Comparison of ENCODE assay signal across 17 cellular contexts in the genomic region with DNA sequence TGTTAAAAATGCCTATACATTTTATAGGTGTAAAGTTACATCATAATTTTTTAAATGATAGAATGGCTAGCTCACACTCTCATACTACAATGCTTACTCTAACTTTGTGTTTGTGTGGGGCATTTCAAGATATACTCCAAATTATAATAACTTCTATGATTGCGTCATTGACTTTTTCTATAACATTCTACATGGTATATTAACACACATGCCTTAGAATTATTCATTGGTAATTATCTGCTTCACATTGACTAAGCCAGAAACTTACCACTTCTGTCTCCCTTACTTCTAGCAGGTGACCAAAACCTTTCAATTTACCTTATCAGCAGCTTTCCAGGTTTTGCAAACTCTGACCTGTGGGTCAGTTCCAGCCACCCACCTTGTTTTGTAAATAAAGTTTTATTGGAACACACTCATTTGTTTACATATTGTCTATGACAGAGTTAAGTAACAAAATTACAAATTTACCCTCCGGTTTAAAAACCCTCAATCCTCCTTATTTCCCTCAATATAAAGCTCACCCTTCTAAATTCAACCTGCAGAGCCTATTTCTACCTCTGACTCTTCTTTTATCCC. TPM values are rescaled to one million over a fixed set of nuclear protein-coding genes. Genes with fewer than 3 reads are reported as not detected.
DNase-seq lines count a peak whose midpoint lies in the region; ATAC-seq, FAIRE-seq and TF ChIP-seq lines count a peak whose summit lies in the region.
"Had no signal": no experiment of that assay in that cellular context is flagged by ENCODE, and none has a peak within 500 bp of the region (broad histone marks: within the 10 kb centered on the region; RNA-seq: fewer than 3 reads in every experiment).

No MANE protein-coding gene starts in this region.

- DNase-seq in A549 (ENCODE audit: low read depth in 1 of 2, low spot score in 1 of 2): no peak
- no peak for DNase-seq in IMR-90
- DNase-seq in brain microvascular endothelial cell: no peak
- DNase-seq in keratinocyte (ENCODE audit: low read depth, low spot score): no peak
- no peak for DNase-seq in NK-92 treated with Interleukin-12 subunit alpha and Interleukin-12 subunit beta, amount 100 ng/mL, for 24 hours (lab: John Stamatoyannopoulos, UW)
- DNase-seq in GM13977 (ENCODE audit: low spot score): no peak
- DNase-seq in amygdala (lab: John Stamatoyannopoulos, UW): no peak
- DNase-seq: ACHN, NCI-H1048, NCI-H1436 treated with DMSO at 0.1 percent for 48 hours, NCI-H2081, NCI-H774 had no signal

- dilution Hi-C loops in IMR-90 (cut with HindIII; ENCODE audit: low sequenced_read_pairs, unreplicated experiment) (no loop called here), keratinocyte (cut with MboI; ENCODE audit: extremely low pct_ligation_motif_present, low sequenced_read_pairs) (no loop called here)

- no peak overlapping the region for H3K23ac ChIP-seq in IMR-90 (ENCODE audit: low read depth, low read length)

- no peak overlapping the region for H2BK15ac ChIP-seq in IMR-90 (ENCODE audit: low read depth, low read length)

- no peak overlapping the region for H2AK5ac ChIP-seq in IMR-90 (ENCODE audit: low read depth, low read length)

- no peak overlapping the region; a peak in 1 of 4 replicates for H4K8ac ChIP-seq in IMR-90 (ENCODE audit: low read depth in 2 of 2, low read length in 2 of 2)

- H3K27me3 ChIP-seq in IMR-90 (ENCODE audit: control insufficient read depth, insufficient read depth, low read length) (no peaks in the 10 kb centered on the region), brain microvascular endothelial cell (replicated peaks) (no peaks in the 10 kb centered on the region), keratinocyte (ENCODE audit: control insufficient read depth, extremely low read depth, insufficient read depth, low read length) (no peaks in the 10 kb centered on the region)

- no peak overlapping the region for H3K56ac ChIP-seq in IMR-90 (ENCODE audit: extremely low read depth, insufficient read depth, low read length)

- BruUV-seq in IMR-90 (replicated peaks; lab: Mats Ljungman, UMichigan): no TSS peak

- H3K9ac ChIP-seq in IMR-90 (ENCODE audit: low read depth, low read length): no peak overlapping the region
- peak overlapping the region; percentile 35 for H3K9ac ChIP-seq in keratinocyte (ENCODE audit: control insufficient read depth, extremely low read depth, insufficient read depth, low read length)

- H3K4me1 ChIP-seq in A549 (peaks cover 45% of the 10 kb centered on the region), IMR-90 (ENCODE audit: control insufficient read depth, insufficient read depth, low read length) (peaks cover 4% of the 10 kb centered on the region), keratinocyte (ENCODE audit: control insufficient read depth, extremely low read depth, insufficient read depth, low read length) (peaks cover 18% of the 10 kb centered on the region)

- TF ChIP-seq POLR2A in A549 (IDR thresholded peaks at IDR 0.05; ENCODE audit: low read length) (no peak), IMR-90 (IDR thresholded peaks at IDR 0.05; ENCODE audit: low read depth, low read length) (no peak)

- TF ChIP-seq EP300 in A549 (IDR thresholded peaks at IDR 0.05): no peak

- in situ Hi-C loops in IMR-90 (cut with MboI; ENCODE audit: low sequenced_read_pairs): no loop called here
- in situ Hi-C loops in brain microvascular endothelial cell (cut with HindIII; ENCODE audit: low pct_ligation_motif_present, low sequenced_read_pairs): no loop called here
- in situ Hi-C loops in GM13977 (cut with MboI; ENCODE audit: low pct_unique_long_range_greater_than_20kb, low sequenced_read_pairs, unreplicated experiment): no loop called here

- 62% methylated on average over 2 of the region's 2 CpGs for WGBS in A549 (ENCODE audit: missing lambda C conversion rate)
- no CpG with 5 or more reads among the region's 2 CpGs for WGBS in IMR-90 (ENCODE audit: extremely low coverage in 2 of 2, insufficient read length in 1 of 2), 2 experiments

- H3K79me1 ChIP-seq in IMR-90 (ENCODE audit: low read depth in 1 of 2, low read length in 2 of 2): no peaks in the 10 kb centered on the region

- H3K4me3 ChIP-seq in A549: no peak overlapping the region
- no peak overlapping the region for H3K4me3 ChIP-seq in IMR-90 (ENCODE audit: insufficient read depth, low read depth, low read length)
- no peak overlapping the region for H3K4me3 ChIP-seq in brain microvascular endothelial cell (ENCODE audit: low read depth, low read length)
- peak overlapping the region in 1 of 3 experiments; percentile 1 for H3K4me3 ChIP-seq in keratinocyte (ENCODE audit: control insufficient read depth in 2 of 3, extremely low read depth in 1 of 3, insufficient read depth in 2 of 3, low read depth in 1 of 3, low read length in 3 of 3)

- TF ChIP-seq CTCF in A549 (IDR thresholded peaks at IDR 0.05): no peak
- TF ChIP-seq CTCF in IMR-90 (conservative IDR thresholded peaks at IDR 0.05; ENCODE audit: low read depth, low read length): no peak
- TF ChIP-seq CTCF in brain microvascular endothelial cell (IDR thresholded peaks at IDR 0.05; ENCODE audit: low read depth, low read length, missing control alignments): no peak
- TF ChIP-seq CTCF in keratinocyte (optimal IDR thresholded peaks at IDR 0.05 in 1 of 3, IDR thresholded peaks at IDR 0.05 in 1 of 3, conservative IDR thresholded peaks at IDR 0.05 in 1 of 3; ENCODE audit: extremely low read depth in 1 of 3, insufficient read depth in 2 of 3, low read length in 3 of 3): no peak
- no peak for TF ChIP-seq CTCF in GM13977 (IDR thresholded peaks at IDR 0.05; ENCODE audit: extremely low read depth, insufficient read depth, missing control alignments)

- no peak overlapping the region for H2AFZ ChIP-seq in IMR-90 (replicated peaks; ENCODE audit: low read length, poor library complexity)
- peak overlapping the region; percentile 15 for H2AFZ ChIP-seq in keratinocyte (ENCODE audit: control insufficient read depth, low read length)

- H3K27ac ChIP-seq in A549: peak overlapping the region; percentile 29 to 35; a peak in 2 of 6 replicates
- H3K27ac ChIP-seq in IMR-90 (ENCODE audit: insufficient read depth, low read length): no peak overlapping the region
- peak overlapping the region; percentile 50 for H3K27ac ChIP-seq in brain microvascular endothelial cell
- peak overlapping the region; percentile 85 for H3K27ac ChIP-seq in keratinocyte (ENCODE audit: control insufficient read depth, insufficient read depth, low read length)

- H3K4ac ChIP-seq in IMR-90 (ENCODE audit: low read depth, low read length): no peak overlapping the region

- CTCF ChIA-PET in A549 (lab: Yijun Ruan, JAX) (interaction anchor here (0.7 to 2.6 kb wide), 2 partner anchors 11 to 101 kb away, joined by 3 to 9 read pairs; no protein-coding TSS in a partner anchor), IMR-90 (lab: Yijun Ruan, JAX) (no interaction called here)

- H3K9me1 ChIP-seq in IMR-90 (ENCODE audit: insufficient read depth, low read length) (no peaks in the 10 kb centered on the region), keratinocyte (ENCODE audit: control insufficient read depth, extremely low read depth, insufficient read depth, low read length) (no peaks in the 10 kb centered on the region)

- H3K4me2 ChIP-seq in A549 (peak overlapping the region; percentile 57), IMR-90 (ENCODE audit: low read depth, low read length) (no peak overlapping the region), keratinocyte (ENCODE audit: control insufficient read depth, extremely low read depth, insufficient read depth, low read depth, low read length) (peak overlapping the region; percentile 42)

- no peak overlapping the region for H2BK5ac ChIP-seq in IMR-90 (ENCODE audit: low read depth, low read length, poor library complexity, severe bottlenecking)

- H2BK20ac ChIP-seq in IMR-90 (ENCODE audit: low read depth, low read length): peak overlapping the region; percentile 32; the same call in 1 of the 2 replicates

- no peak overlapping the region for H4K5ac ChIP-seq in IMR-90 (ENCODE audit: low read depth, low read length)

- H2BK120ac ChIP-seq in IMR-90 (ENCODE audit: low read depth, low read length): no peak overlapping the region

- no peaks in the 10 kb centered on the region for H4K20me1 ChIP-seq in IMR-90 (ENCODE audit: insufficient read depth, low read length)
- H4K20me1 ChIP-seq in keratinocyte (ENCODE audit: control insufficient read depth, extremely low read depth, insufficient read depth, low read length): no peaks in the 10 kb centered on the region

- TF ChIP-seq RAD21 in A549 (conservative IDR thresholded peaks at IDR 0.05 in 1 of 2, IDR thresholded peaks at IDR 0.05 in 1 of 2) (no peak), IMR-90 (IDR thresholded peaks at IDR 0.05; ENCODE audit: low read length) (no peak)

- H3K18ac ChIP-seq in IMR-90 (ENCODE audit: low read depth, low read length): 0 out of 2 replicates have a peak overlapping the region, but pooled peaks have one; percentile 18

- no peaks in the 10 kb centered on the region for H3K36me3 ChIP-seq in IMR-90 (ENCODE audit: control insufficient read depth, insufficient read depth, low read length)
- no peaks in the 10 kb centered on the region for H3K36me3 ChIP-seq in brain microvascular endothelial cell (replicated peaks)
- H3K36me3 ChIP-seq in keratinocyte (ENCODE audit: control insufficient read depth in 2 of 2, extremely low read depth in 1 of 2, insufficient read depth in 2 of 2, low read length in 2 of 2): no peaks in the 10 kb centered on the region

- no peak overlapping the region for H2AK9ac ChIP-seq in IMR-90 (replicated peaks; ENCODE audit: low read depth, low read length, poor library complexity)

- no peak for FAIRE-seq in A549 (lab: Jason Lieb, UNC)
- FAIRE-seq in keratinocyte (lab: Jason Lieb, UNC): no peak

- ATAC-seq in A549 (no peak), IMR-90 (ENCODE audit: low read depth) (no peak; the same call in 1 of the 2 replicates), GM18511 (IDR thresholded peaks at IDR 0.05; ENCODE audit: unreplicated experiment) (no peak)
- ATAC-seq: Right ventricle myocardium inferior had no signal

- H4K91ac ChIP-seq in IMR-90 (ENCODE audit: insufficient read depth, low read depth, low read length): no peak overlapping the region

- H3K79me2 ChIP-seq in keratinocyte (ENCODE audit: control insufficient read depth, insufficient read depth, low read length): no peaks in the 10 kb centered on the region

- POLR2A ChIA-PET in A549 (lab: Yijun Ruan, JAX) (interaction anchor here (0.6 to 0.8 kb wide), 2 partner anchors 13 to 1955 kb away, joined by 3 read pairs; partner anchors contain the start of gene FLRT2), IMR-90 (lab: Charles Lee; ENCODE audit: unreplicated experiment) (no interaction called here)

- no peak overlapping the region for H3K14ac ChIP-seq in IMR-90 (replicated peaks; ENCODE audit: low read depth, low read length)

- no peaks in the 10 kb centered on the region for H3K9me3 ChIP-seq in A549
- H3K9me3 ChIP-seq in IMR-90 (ENCODE audit: control insufficient read depth, insufficient read depth, low read length): no peaks in the 10 kb centered on the region
- no peaks in the 10 kb centered on the region for H3K9me3 ChIP-seq in keratinocyte (ENCODE audit: control insufficient read depth, low read depth, low read length)

- intact Hi-C loops in IMR-90 (cut with micrococcal nuclease): no loop called here

RNA-seq across cellular contexts. Expression of gene FLRT2, which starts 12.7 kb away (rescaled TPM):
- 6.4 and 7.5 TPM in 2 replicates for polyA plus RNA-seq in A549 (2011; rRNA removed)
- polyA plus RNA-seq in A549 (2012; cell fraction: cytosol; rRNA removed): 2.6 and 4.2 TPM in 2 replicates
- polyA plus RNA-seq in A549 (2012; cell fraction: nucleus; rRNA removed): 13.0 and 24.3 TPM in 2 replicates
- 6.6 to 7.0 TPM (median 6.8 TPM) in 3 replicates for polyA plus RNA-seq in A549 (2017; fragmentation: RNase III; extraction: RNeasy Plus Mini Kit Qiagen cat#74134 plus additional on column Dnase treatment)
- 12.6 and 13.3 TPM in 2 replicates for polyA minus RNA-seq in A549 (2011; rRNA and poly(A)+ RNA removed)
- 11.1 and 13.1 TPM in 2 replicates for total RNA-seq in IMR-90 (2012; rRNA removed)
- polyA plus RNA-seq in IMR-90 (2012; rRNA removed): 8.8 and 10.2 TPM in 2 replicates
- 3.2 and 4.0 TPM in 2 replicates for polyA plus RNA-seq in IMR-90 (2012; cell fraction: cytosol; rRNA removed)
- 12.2 and 48.3 TPM in 2 replicates for polyA plus RNA-seq in IMR-90 (2012; cell fraction: nucleus; rRNA removed; ENCODE audit: low replicate concordance)
- polyA plus RNA-seq in keratinocyte: 49.3 to 74.4 TPM (median 69.2 TPM) in 3 replicates
- polyA plus RNA-seq in keratinocyte (2011; ENCODE audit: low read depth): 55.8 TPM
- 22.2 and 23.3 TPM in 2 replicates for polyA plus RNA-seq in keratinocyte (2011; cell fraction: cytosol; rRNA removed)
- 229 and 258 TPM in 2 replicates for polyA plus RNA-seq in keratinocyte (2011; cell fraction: nucleus; rRNA removed)
- 29.4 and 43.2 TPM in 2 replicates for polyA plus RNA-seq in keratinocyte (2012; ENCODE audit: low replicate concordance)
- 63.4 to 138 TPM (median 138 TPM) in 3 replicates for polyA minus RNA-seq in keratinocyte
- 50.3 TPM for polyA minus RNA-seq in keratinocyte (2011; cell fraction: cytosol; rRNA and poly(A)+ RNA removed)
- polyA minus RNA-seq in keratinocyte (2011; cell fraction: nucleus; rRNA and poly(A)+ RNA removed): 292 and 345 TPM in 2 replicates
- total RNA-seq: HT-29 had no signal
- polyA plus RNA-seq: CD14-positive monocyte, IgD-negative memory B cell had no signal
